ENCODE assay signal across 8 cellular contexts in the genomic region with DNA sequence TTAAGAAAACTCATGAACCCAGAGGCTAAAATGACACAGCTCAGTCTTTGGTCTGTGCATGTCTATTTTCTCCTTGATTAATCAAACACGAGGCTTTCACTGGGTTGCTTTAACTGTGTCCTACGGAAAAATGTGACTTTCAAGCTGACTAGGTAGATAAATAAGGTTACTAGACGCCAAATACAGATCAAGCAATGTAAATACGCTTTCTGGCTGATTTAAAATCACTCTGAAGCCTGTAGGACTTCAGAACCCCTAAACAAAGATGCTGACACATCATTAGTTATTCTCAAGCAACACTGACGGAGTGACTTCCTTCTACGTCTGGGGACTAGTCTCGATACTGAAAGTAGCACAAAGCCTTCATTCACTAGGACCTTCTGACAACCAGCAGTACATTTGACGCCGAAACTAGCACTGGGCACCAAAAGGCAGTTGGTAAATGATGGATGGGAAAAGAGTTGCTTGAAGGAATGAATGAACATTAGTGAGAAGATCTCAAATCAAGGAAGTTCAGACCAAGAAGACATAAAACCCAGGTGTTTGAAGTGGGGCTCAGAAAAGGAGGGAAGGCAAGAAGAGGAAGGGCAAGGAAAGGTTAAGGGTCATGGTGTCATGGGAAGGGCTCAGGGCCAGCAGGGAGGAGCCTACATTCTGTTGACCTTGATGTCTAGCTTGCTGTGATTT.
A peak's percentile ranks its signal among the peaks of the same experiment; 100 is the strongest.
DNase-seq lines count a peak whose midpoint lies in the region; ATAC-seq and TF ChIP-seq lines count a peak whose summit lies in the region.

No MANE protein-coding gene starts in this region.

- peaks cover under 1% of the 10 kb centered on the region for H3K27me3 Mint-ChIP-seq in progenitor cell of endocrine pancreas
- peaks cover 6% of the 10 kb centered on the region for H3K27me3 Mint-ChIP-seq in nephron progenitor cell (ENCODE audit: low read depth, poor library complexity)
- peaks cover 1% of the 10 kb centered on the region for H3K27me3 Mint-ChIP-seq in chondrocyte (ENCODE audit: low read depth)

- no peaks in the 10 kb centered on the region for H3K27me3 ChIP-seq in body of pancreas

- H3K9me3 Mint-ChIP-seq in progenitor cell of endocrine pancreas (ENCODE audit: low read depth) (no peaks in the 10 kb centered on the region), nephron progenitor cell (no peaks in the 10 kb centered on the region), chondrocyte (ENCODE audit: low read depth) (no peaks in the 10 kb centered on the region)

- H3K36me3 ChIP-seq in body of pancreas (replicated peaks in 1 of 2; ENCODE audit: insufficient read depth in 1 of 2, low read depth in 2 of 2): no peaks in the 10 kb centered on the region

- H3K27ac Mint-ChIP-seq in progenitor cell of endocrine pancreas (peak overlapping the region; percentile 51), nephron progenitor cell (no peak overlapping the region), chondrocyte (ENCODE audit: unreplicated experiment) (no peak overlapping the region)

- H3K27ac ChIP-seq in body of pancreas: peak overlapping the region in 3 of 4 donors; percentile 32 to 42 (median 36)

- H3K4me3 Mint-ChIP-seq in progenitor cell of endocrine pancreas (ENCODE audit: low read depth) (no peak overlapping the region), nephron progenitor cell (no peak overlapping the region), chondrocyte (ENCODE audit: unreplicated experiment) (no peak overlapping the region)

- ATAC-seq in GM19467 (IDR thresholded peaks at IDR 0.05; ENCODE audit: unreplicated experiment) (peak; percentile 98), HG03521 (IDR thresholded peaks at IDR 0.05; ENCODE audit: unreplicated experiment) (peak; percentile 96), body of pancreas (peak; percentile 83)

- no peak for TF ChIP-seq POLR2A in body of pancreas (IDR thresholded peaks at IDR 0.05)

- no peaks in the 10 kb centered on the region for H3K9me3 ChIP-seq in body of pancreas

- WGBS in body of pancreas, 2 donors: 5 to 10% methylated on average over 9 of the region's 9 CpGs

- H3K4me1 ChIP-seq in body of pancreas: peaks cover 16% of the 10 kb centered on the region

- intact Hi-C loops in body of pancreas (cut with DNase I): no loop called here

- DNase-seq in body of pancreas (peak in 1 of 4 donors; percentile 36), progenitor cell of endocrine pancreas (ENCODE audit: low spot score, unreplicated experiment) (no peak), nephron progenitor cell (no peak), chondrocyte (ENCODE audit: low spot score) (no peak), HUDEP-2 (lab: John Stamatoyannopoulos, UW; ENCODE audit: unreplicated experiment in 76 of 76) (no peak)

- H3K4me1 Mint-ChIP-seq in progenitor cell of endocrine pancreas (ENCODE audit: low read depth): peaks cover 11% of the 10 kb centered on the region
- peaks cover 12% of the 10 kb centered on the region for H3K4me1 Mint-ChIP-seq in nephron progenitor cell
- peaks cover 24% of the 10 kb centered on the region for H3K4me1 Mint-ChIP-seq in chondrocyte (ENCODE audit: low read depth)

- TF ChIP-seq CTCF in body of pancreas (IDR thresholded peaks at IDR 0.05) (no peak), progenitor cell of endocrine pancreas (IDR thresholded peaks at IDR 0.05; ENCODE audit: unreplicated experiment) (no peak), nephron progenitor cell (IDR thresholded peaks at IDR 0.05) (no peak), chondrocyte (IDR thresholded peaks at IDR 0.05) (no peak)

- H3K36me3 Mint-ChIP-seq in progenitor cell of endocrine pancreas (ENCODE audit: insufficient read depth) (no peaks in the 10 kb centered on the region), nephron progenitor cell (ENCODE audit: low read depth) (no peaks in the 10 kb centered on the region), chondrocyte (ENCODE audit: low read depth) (no peaks in the 10 kb centered on the region)

- H3K4me3 ChIP-seq in GM08714 (ENCODE audit: low read length) (peak overlapping the region; percentile 48; the same call in 1 of the 2 replicates), body of pancreas (no peak overlapping the region)
